Comparison of ENCODE assay signal across 2 cellular contexts in the genomic region with DNA sequence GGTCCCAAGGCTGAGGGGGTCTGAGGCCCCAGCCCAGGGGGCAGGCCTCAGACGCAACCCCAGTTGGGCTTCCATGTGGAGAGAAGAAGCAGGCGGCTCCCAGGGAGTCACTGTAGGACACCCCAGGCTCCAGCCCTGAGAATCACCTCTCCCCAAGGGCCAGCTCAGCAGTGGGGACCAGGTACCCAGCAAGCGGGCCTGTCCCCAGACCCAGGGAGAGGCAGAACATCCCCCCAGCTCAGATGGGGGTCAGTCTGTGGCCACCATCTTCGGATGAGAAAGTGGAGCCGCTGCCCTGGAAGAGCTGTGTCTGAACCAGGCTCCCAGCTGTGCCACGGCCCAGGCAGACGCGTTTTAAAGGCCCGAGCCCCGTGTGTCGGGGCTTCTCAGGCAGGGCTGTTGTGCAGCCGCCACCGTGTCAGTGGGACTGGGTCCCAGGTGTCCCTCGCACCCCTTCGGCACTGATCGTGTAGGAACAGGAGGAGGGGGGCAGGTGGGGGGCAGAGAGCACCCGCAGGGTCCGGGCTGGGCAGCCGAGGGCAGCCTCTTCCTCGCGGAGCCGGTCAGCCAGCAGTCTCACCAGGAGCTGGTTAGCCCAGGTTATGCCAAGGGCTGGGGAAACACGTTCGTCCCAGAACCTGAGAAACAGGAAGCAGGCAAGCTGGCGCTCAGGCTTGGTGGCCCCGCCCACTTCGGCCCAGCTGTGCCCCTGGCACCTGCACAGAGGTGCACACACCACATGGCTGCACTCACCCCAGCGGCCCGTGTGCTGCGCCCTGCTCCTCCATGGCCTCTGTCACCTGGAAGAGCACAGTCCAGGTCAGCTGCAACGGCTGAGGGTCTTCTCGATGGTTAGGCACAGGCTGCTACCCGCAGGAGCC.
TF ChIP-seq lines count a peak whose summit lies in the region.

No MANE protein-coding gene starts in this region.

TF ChIP-seq in K562, 482 proteins besides CTCF, POLR2A, EP300 and RAD21:
- TF ChIP-seq PML (IDR thresholded peaks at IDR 0.05; ENCODE audit: low read length) (0 out of 2 replicates have a peak, but pooled peaks have one; percentile 18), RBM34 (IDR thresholded peaks at IDR 0.05; ENCODE audit: borderline replicate concordance, insufficient read depth, low read length) (no peak), SRSF9 (IDR thresholded peaks at IDR 0.05; ENCODE audit: borderline replicate concordance, low read depth, low read length) (no peak), GATAD2A (IDR thresholded peaks at IDR 0.05) (no peak), HEY1 (CRISPR knock-in tag; IDR thresholded peaks at IDR 0.05; ENCODE audit: borderline replicate concordance) (no peak), MCM3 (IDR thresholded peaks at IDR 0.05) (no peak), KAT8 (IDR thresholded peaks at IDR 0.05; ENCODE audit: low read depth) (no peak), RBFOX2 (IDR thresholded peaks at IDR 0.05; ENCODE audit: low read depth, low read length) (peak; percentile 12; the same call in 1 of the 2 replicates), RBM22 (IDR thresholded peaks at IDR 0.05; ENCODE audit: low read depth, low read length, poor library complexity, severe bottlenecking) (peak; percentile 86), MTA3 (IDR thresholded peaks at IDR 0.05; ENCODE audit: borderline replicate concordance) (no peak), TAF1 (IDR thresholded peaks at IDR 0.05; ENCODE audit: control insufficient read depth, extremely low read depth, insufficient read depth, low read length, severe bottlenecking) (no peak), ZNF431 (CRISPR knock-in tag; IDR thresholded peaks at IDR 0.05) (no peak), POLR2G (IDR thresholded peaks at IDR 0.05; ENCODE audit: low read depth, low read length) (peak; percentile 70), NCOA1 (IDR thresholded peaks at IDR 0.05; ENCODE audit: low read depth) (no peak), ZNF445 (CRISPR knock-in tag; IDR thresholded peaks at IDR 0.05; ENCODE audit: low read depth) (no peak), KDM4B (IDR thresholded peaks at IDR 0.05; ENCODE audit: borderline replicate concordance in 2 of 2, low read depth in 1 of 2) (no peak), NFIX (CRISPR knock-in tag; IDR thresholded peaks at IDR 0.05; ENCODE audit: low read depth) (no peak), FUS (optimal IDR thresholded peaks at IDR 0.05; ENCODE audit: low read depth, low read length) (no peak), TEAD4 (IDR thresholded peaks at IDR 0.05; ENCODE audit: low read length) (no peak), TEAD4 (CRISPR knock-in tag; IDR thresholded peaks at IDR 0.05; ENCODE audit: borderline replicate concordance) (no peak), PRMT5 (CRISPR knock-in tag; IDR thresholded peaks at IDR 0.05) (no peak), RFX1 (IDR thresholded peaks at IDR 0.05) (no peak), KHSRP (IDR thresholded peaks at IDR 0.05) (no peak), FOXP1 (CRISPR knock-in tag; IDR thresholded peaks at IDR 0.05) (no peak), MYBL2 (IDR thresholded peaks at IDR 0.05; ENCODE audit: low read depth) (no peak), MYBL2 (CRISPR knock-in tag; IDR thresholded peaks at IDR 0.05; ENCODE audit: borderline replicate concordance) (no peak), NONO (IDR thresholded peaks at IDR 0.05; ENCODE audit: low read depth in 2 of 2, low read length in 1 of 2) (no peak), HDAC6 (IDR thresholded peaks at IDR 0.05; ENCODE audit: low read depth, low read length) (no peak)
- TF ChIP-seq, protein P1, sequence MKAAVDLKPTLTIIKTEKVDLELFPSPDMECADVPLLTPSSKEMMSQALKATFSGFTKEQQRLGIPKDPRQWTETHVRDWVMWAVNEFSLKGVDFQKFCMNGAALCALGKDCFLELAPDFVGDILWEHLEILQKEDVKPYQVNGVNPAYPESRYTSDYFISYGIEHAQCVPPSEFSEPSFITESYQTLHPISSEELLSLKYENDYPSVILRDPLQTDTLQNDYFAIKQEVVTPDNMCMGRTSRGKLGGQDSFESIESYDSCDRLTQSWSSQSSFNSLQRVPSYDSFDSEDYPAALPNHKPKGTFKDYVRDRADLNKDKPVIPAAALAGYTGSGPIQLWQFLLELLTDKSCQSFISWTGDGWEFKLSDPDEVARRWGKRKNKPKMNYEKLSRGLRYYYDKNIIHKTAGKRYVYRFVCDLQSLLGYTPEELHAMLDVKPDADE (conservative IDR thresholded peaks at IDR 0.05; ENCODE audit: control insufficient read depth, low read depth, low read length), result no peak

TF ChIP-seq in HepG2, 621 proteins besides CTCF, POLR2A, EP300 and RAD21:
- TF ChIP-seq RBFOX2 (IDR thresholded peaks at IDR 0.05; ENCODE audit: low read depth, low read length) (0 out of 2 replicates have a peak, but pooled peaks have one; percentile 2), PITX1 (CRISPR knock-in tag; IDR thresholded peaks at IDR 0.05) (no peak), POLR2G (IDR thresholded peaks at IDR 0.05; ENCODE audit: low read depth, low read length) (peak; percentile 39; the same call in 1 of the 2 replicates)
